In genomic region chr2:200466703-200467418, GRCh38 we compare ENCODE assay signal across 9 cellular contexts. TPM values are rescaled to one million over a fixed set of nuclear protein-coding genes. Genes with fewer than 3 reads are reported as not detected.
DNase-seq lines count a peak whose midpoint lies in the region; ATAC-seq, FAIRE-seq and TF ChIP-seq lines count a peak whose summit lies in the region.
"Had no signal": no experiment of that assay in that cellular context is flagged by ENCODE, and none has a peak within 500 bp of the region (broad histone marks: within the 10 kb centered on the region; RNA-seq: fewer than 3 reads in every experiment).

No MANE protein-coding gene starts in this region.

- H3K27ac ChIP-seq in adrenal gland (peak overlapping the region in 4 of 5 donors; percentile 39 to 80 (median 70)), substantia nigra (ENCODE audit: low read depth, low read length, poor library complexity, severe bottlenecking) (peak overlapping the region; percentile 80)

- peaks cover 0 to 11% of the 10 kb centered on the region in 2 donors for H3K36me3 ChIP-seq in adrenal gland (replicated peaks in 1 of 2)

- H3K4me3 Mint-ChIP-seq in memory B cell: peak overlapping the region; percentile 85

- no peaks in the 10 kb centered on the region for H3K9me3 ChIP-seq in adrenal gland (replicated peaks in 1 of 3)

- intact Hi-C loops in adrenal gland (cut with DNase I): no loop called here

- no peaks in the 10 kb centered on the region for H3K27me3 ChIP-seq in adrenal gland

- H3K9me3 Mint-ChIP-seq in memory B cell: no peaks in the 10 kb centered on the region

- TF ChIP-seq CTCF in adrenal gland (IDR thresholded peaks at IDR 0.05) (no peak), D721Med (IDR thresholded peaks at IDR 0.05; ENCODE audit: insufficient read depth, missing control alignments) (no peak)

- TF ChIP-seq POLR2A in adrenal gland (IDR thresholded peaks at IDR 0.05): no peak

- peak; percentile 64 for ATAC-seq in memory B cell (ENCODE audit: low read depth)
- ATAC-seq in HG03521 (IDR thresholded peaks at IDR 0.05; ENCODE audit: unreplicated experiment): no peak

- peak overlapping the region; percentile 61 for H3K27ac Mint-ChIP-seq in memory B cell

- no peak for FAIRE-seq in D721Med (lab: Jason Lieb, UNC)
- FAIRE-seq: astrocyte had no signal

- no peaks in the 10 kb centered on the region for H3K36me3 Mint-ChIP-seq in memory B cell

- no peaks in the 10 kb centered on the region for H3K27me3 Mint-ChIP-seq in memory B cell

- peaks cover 0 to 13% of the 10 kb centered on the region in 2 donors for H3K4me1 ChIP-seq in adrenal gland (replicated peaks in 1 of 2)

- peaks cover 11% of the 10 kb centered on the region for H3K4me1 Mint-ChIP-seq in memory B cell

- DNase-seq in MV-4-11 (lab: John Stamatoyannopoulos, UW) (peak; percentile 57), adrenal gland (peak; percentile 37 to 84 (median 72)), memory B cell (ENCODE audit: low spot score in 2 of 2) (no peak), substantia nigra (lab: John Stamatoyannopoulos, UW) (peak in 2 of 49 donors; percentile 32 to 34), hippocampal formation (lab: John Stamatoyannopoulos, UW) (no peak), D721Med (ENCODE audit: insufficient read length, low spot score) (no peak)
- no peak for DNase-seq in NK-92 treated with Interleukin-12 subunit alpha and Interleukin-12 subunit beta, amount 100 ng/mL, for 24 hours (lab: John Stamatoyannopoulos, UW)

- peak overlapping the region in 2 of 4 donors; percentile 0 to 27 for H3K4me3 ChIP-seq in adrenal gland

- WGBS in adrenal gland, 4 donors: 32 to 39% (median 36%) methylated on average over 8 of the region's 8 CpGs

RNA-seq across cellular contexts. Expression of gene KCTD18, which starts 43.0 kb away (rescaled TPM):
- total RNA-seq in adrenal gland: 10 to 100 TPM; 15.2 to 83.2 (median 23.4) TPM
- 10 to 100 TPM in 1 of 3 donors, 1 to 10 TPM in 2; 5.9 to 16.0 (median 7.8) TPM for polyA plus RNA-seq in adrenal gland

RNA-seq across cellular contexts. Expression of gene SGO2, which starts 59.1 kb away (rescaled TPM):
- 1 to 10 TPM; 1.2 to 2.8 (median 1.7) TPM for total RNA-seq in adrenal gland
- polyA plus RNA-seq in adrenal gland: 1 to 10 TPM in 1 of 3 donors, under 1 TPM in 2; 0.27 to 2.2 (median 0.88) TPM

Comparison
In these comparisons a context has a peak if more than half of its experiments do, and no peak if none do; other contexts are left out.
1. DNase-seq: peak in MV-4-11 (single experiment) and adrenal gland (7 of 7); none in memory B cell (0 of 2), hippocampal formation (0 of 2), D721Med (single experiment) and NK-92 treated with Interleukin-12 subunit alpha and Interleukin-12 subunit beta, amount 100 ng/mL, for 24 hours (single experiment).